ENCODE assay signal across 8 cellular contexts in genomic region chr2:38528008-38528442, GRCh38.
A peak's percentile ranks its signal among the peaks of the same experiment; 100 is the strongest.
DNase-seq lines count a peak whose midpoint lies in the region; TF ChIP-seq lines count a peak whose summit lies in the region.

No MANE protein-coding gene starts in this region.

- H3K36me3 ChIP-seq in SJCRH30: no peaks in the 10 kb centered on the region
- H3K36me3 ChIP-seq in brain microvascular endothelial cell (replicated peaks): no peaks in the 10 kb centered on the region

- no peaks in the 10 kb centered on the region for H3K9me3 ChIP-seq in SJCRH30 (replicated peaks)

- DNase-seq in AG10803 (ENCODE audit: low read depth) (peak; percentile 50), HK-2 (ENCODE audit: unreplicated experiment) (peak; percentile 46), SJCRH30 (peak; percentile 79 to 89), brain microvascular endothelial cell (peak; percentile 65), islet precursor cell (peak; percentile 85), GF-D8 (lab: John Stamatoyannopoulos, UW) (no peak), DMS153 treated with DMSO at 0.1 percent for 48 hours (lab: John Stamatoyannopoulos, UW; ENCODE audit: unreplicated experiment) (no peak)
- peak; percentile 36 for DNase-seq in stimulated activated CD4-positive, alpha-beta T cell treated with anti-CD3 and anti-CD28 coated beads, Interleukin-12 subunit alpha, Interleukin-12 subunit beta, amount 100 ng/mL, for 4 hours

- no peaks in the 10 kb centered on the region for H3K27me3 ChIP-seq in SJCRH30
- H3K27me3 ChIP-seq in brain microvascular endothelial cell (replicated peaks): no peaks in the 10 kb centered on the region

- in situ Hi-C loops in brain microvascular endothelial cell (cut with HindIII; ENCODE audit: low pct_ligation_motif_present, low sequenced_read_pairs): no loop called here

- H3K4me3 ChIP-seq in AG10803 (ENCODE audit: low read length) (peak overlapping the region; percentile 59), SJCRH30 (peak overlapping the region; percentile 44), brain microvascular endothelial cell (ENCODE audit: low read depth, low read length) (peak overlapping the region; percentile 54)

- H3K27ac ChIP-seq in SJCRH30 (no peak overlapping the region), brain microvascular endothelial cell (peak overlapping the region; percentile 72)

- TF ChIP-seq CTCF in AG10803 (conservative IDR thresholded peaks at IDR 0.05; ENCODE audit: low read length) (peak; percentile 5; the same call in 1 of the 2 replicates), brain microvascular endothelial cell (IDR thresholded peaks at IDR 0.05; ENCODE audit: low read depth, low read length, missing control alignments) (no peak)

- H3K4me1 ChIP-seq in SJCRH30: peaks cover 16% of the 10 kb centered on the region

Comparison
In these comparisons a context has a peak if more than half of its experiments do, and no peak if none do; other contexts are left out.
1. DNase-seq: peak in AG10803 (single experiment), HK-2 (single experiment), SJCRH30 (2 of 2), brain microvascular endothelial cell (single experiment), islet precursor cell (single experiment) and stimulated activated CD4-positive, alpha-beta T cell treated with anti-CD3 and anti-CD28 coated beads, Interleukin-12 subunit alpha, Interleukin-12 subunit beta, amount 100 ng/mL, for 4 hours (single experiment); none in GF-D8 (single experiment) and DMS153 treated with DMSO at 0.1 percent for 48 hours (single experiment).
2. Peak in every context shown above with its lines, with median percentiles within 50 percentile points of each other: H3K4me3 ChIP-seq.